Comparison of ENCODE assay signal across 16 cellular contexts in genomic region chr17:78854508-78854907, GRCh38. TPM values are rescaled to one million over a fixed set of nuclear protein-coding genes. Genes with fewer than 3 reads are reported as not detected.
DNase-seq lines count a peak whose midpoint lies in the region; ATAC-seq, FAIRE-seq and TF ChIP-seq lines count a peak whose summit lies in the region.
"Had no signal": no experiment of that assay in that cellular context is flagged by ENCODE, and none has a peak within 500 bp of the region (broad histone marks: within the 10 kb centered on the region; RNA-seq: fewer than 3 reads in every experiment).

No MANE protein-coding gene starts in this region.

- no peak for TF ChIP-seq EP300 in K562 (IDR thresholded peaks at IDR 0.05; ENCODE audit: low read length)

- POLR2A ChIA-PET in RWPE1 (lab: Yijun Ruan, JAX; ENCODE audit: low non-redundant PET) = no interaction called here
- POLR2A ChIA-PET in K562 (lab: Yijun Ruan, JAX) = interaction anchor here (0.6 to 2.0 kb wide), 4 partner anchors 11 to 61 kb away, joined by 3 to 6 read pairs (median 4); partner anchors contain the start of gene USP36

- H3K27ac ChIP-seq in RWPE1 = peak overlapping the region; percentile 30
- no peak overlapping the region for H3K27ac ChIP-seq in K562 (ENCODE audit: extremely low read depth, low read depth, low read length)
- no peak overlapping the region for H3K27ac ChIP-seq in neuronal stem cell (replicated peaks; ENCODE audit: low read length)
- H3K27ac ChIP-seq: BLaER1 treated with 17β-estradiol and CSF1 and Interleukin-3, amounts not matched to agents 10 nM and 100 nM; GM23248 had no signal

- H3K9ac ChIP-seq in K562 (ENCODE audit: insufficient read depth in 1 of 2, low read depth in 2 of 2, low read length in 2 of 2) (peak overlapping the region in 1 of 2 experiments; percentile 31; a peak in 1 of 4 replicates), neuronal stem cell (ENCODE audit: low read depth, low read length, poor library complexity) (no peak overlapping the region)
- H3K9ac ChIP-seq: BLaER1 treated with 17β-estradiol and CSF1 and Interleukin-3, amounts not matched to agents 10 nM and 100 nM; GM23248 had no signal

- in situ Hi-C loops in K562 (cut with MboI) = no loop called here

- CTCF ChIA-PET in RWPE1 (lab: Yijun Ruan, JAX) = no interaction called here
- CTCF ChIA-PET in K562 (lab: Yijun Ruan, JAX; ENCODE audit: low intra/inter-chr PET ratio) = interaction anchor here (0.5 kb wide), 1 partner anchor 569 kb away, joined by 5 read pairs; no protein-coding TSS in a partner anchor

- H3K9me3 ChIP-seq in K562 (replicated peaks; ENCODE audit: control insufficient read depth, insufficient read depth, low read depth, low read length) = no peaks in the 10 kb centered on the region
- H3K9me3 ChIP-seq in neuronal stem cell (replicated peaks in 1 of 2; ENCODE audit: control insufficient read depth in 2 of 2, insufficient read depth in 1 of 2, low read depth in 1 of 2, low read length in 2 of 2) = no peaks in the 10 kb centered on the region
- H3K9me3 ChIP-seq: BLaER1 treated with 17β-estradiol and CSF1 and Interleukin-3, amounts not matched to agents 10 nM and 100 nM; Caco-2; HAP-1 had no signal

- peak; percentile 29 for FAIRE-seq in K562 (lab: Jason Lieb, UNC)

- H3K27me3 ChIP-seq in K562 (ENCODE audit: control insufficient read depth in 2 of 2, insufficient read depth in 2 of 2, low read length in 2 of 2) (peaks cover 0 to 17% of the 10 kb centered on the region in 2 experiments; a peak in 2 of 5 replicates), neuronal stem cell (ENCODE audit: control insufficient read depth in 3 of 3, insufficient read depth in 3 of 3, low read depth in 1 of 3, low read length in 3 of 3) (no peaks in the 10 kb centered on the region)
- H3K27me3 ChIP-seq: BLaER1 treated with 17β-estradiol and CSF1 and Interleukin-3, amounts not matched to agents 10 nM and 100 nM had no signal

- H3K4me1 Mint-ChIP-seq in CD14-positive monocyte = no peaks in the 10 kb centered on the region
- H3K4me1 Mint-ChIP-seq: B cell had no signal

- peak overlapping the region; percentile 70; the same call in 1 of the 2 replicates for H3K4me2 ChIP-seq in K562 (ENCODE audit: insufficient read depth, low read length)
- no peak overlapping the region for H3K4me2 ChIP-seq in neuronal stem cell (ENCODE audit: insufficient read depth, low read length, poor library complexity, severe bottlenecking)
- H3K4me2 ChIP-seq: BLaER1 treated with 17β-estradiol and CSF1 and Interleukin-3, amounts not matched to agents 10 nM and 100 nM had no signal

- H3K36me3 ChIP-seq in K562 (ENCODE audit: control insufficient read depth, insufficient read depth, low read length) (no peaks in the 10 kb centered on the region), neuronal stem cell (replicated peaks in 1 of 2; ENCODE audit: control insufficient read depth in 2 of 2, insufficient read depth in 2 of 2, low read length in 2 of 2) (peaks cover 18 to 39% of the 10 kb centered on the region in 2 donors)
- H3K36me3 ChIP-seq: HAP-1 had no signal

- H2AFZ ChIP-seq in K562 (ENCODE audit: low read depth, low read length) = no peak overlapping the region
- H2AFZ ChIP-seq in neuronal stem cell (ENCODE audit: low read length) = no peak overlapping the region
- H2AFZ ChIP-seq: GM23248 had no signal

- H3K9me3 Mint-ChIP-seq in CD14-positive monocyte = no peaks in the 10 kb centered on the region
- H3K9me3 Mint-ChIP-seq: CD4-positive, alpha-beta T cell had no signal

- no TSS peak for BruUV-seq in K562 (replicated peaks; lab: Mats Ljungman, UMichigan)

- H2BK120ac ChIP-seq in neuronal stem cell (ENCODE audit: low read depth, low read length) = no peak overlapping the region

- H2BK15ac ChIP-seq in neuronal stem cell (ENCODE audit: low read length) = no peak overlapping the region

- H3K4ac ChIP-seq in neuronal stem cell (ENCODE audit: low read length) = no peak overlapping the region

- no peak for TF ChIP-seq RAD21 in K562 (CRISPR knock-in tag; conservative IDR thresholded peaks at IDR 0.05 in 1 of 2, IDR thresholded peaks at IDR 0.05 in 1 of 2)

- peaks cover 1 to 3% (median 2%) of the 10 kb centered on the region in 3 donors for H3K27me3 Mint-ChIP-seq in CD14-positive monocyte (ENCODE audit: low read depth in 3 of 3)
- H3K27me3 Mint-ChIP-seq: B cell; CD4-positive, alpha-beta T cell had no signal

- no peak overlapping the region for H3K23ac ChIP-seq in neuronal stem cell (ENCODE audit: low read depth, low read length, poor library complexity)

- H2BK5ac ChIP-seq in neuronal stem cell (ENCODE audit: low read length) = no peak overlapping the region

- peak overlapping the region; percentile 5 for H3K14ac ChIP-seq in neuronal stem cell (ENCODE audit: low read length)

- DNase-seq in RWPE1 (ENCODE audit: low spot score) (no peak), K562 (ENCODE audit: extremely low read depth in 1 of 4, low spot score in 3 of 4) (peak in 2 of 4 experiments; percentile 23 to 28), neuronal stem cell (ENCODE audit: low spot score) (no peak), CD14-positive monocyte (ENCODE audit: low spot score) (no peak), left cardiac atrium (no peak), GM03348 (ENCODE audit: low spot score) (no peak), Kasumi-1 (lab: John Stamatoyannopoulos, UW) (no peak)
- DNase-seq: Caco-2; CD4-positive, alpha-beta T cell; DMS79; GDM1; GM23248 had no signal

- intact Hi-C loops in K562 (cut with micrococcal nuclease) = no loop called here
- intact Hi-C loops in CD14-positive monocyte (cut with micrococcal nuclease) = no loop called here
- intact Hi-C loops in left cardiac atrium (cut with DNase I) = no loop called here

- H3K18ac ChIP-seq in neuronal stem cell (ENCODE audit: low read length) = no peak overlapping the region

- no peak overlapping the region for H2BK12ac ChIP-seq in neuronal stem cell (ENCODE audit: low read length)

- H3K4me3 ChIP-seq in K562 (no peak overlapping the region), neuronal stem cell (ENCODE audit: low read length in 2 of 2) (no peak overlapping the region)
- H3K4me3 ChIP-seq: BLaER1 treated with 17β-estradiol and CSF1 and Interleukin-3, amounts not matched to agents 10 nM and 100 nM; GM23248; HAP-1 had no signal

- WGBS in K562 (ENCODE audit: insufficient coverage, low coverage, missing lambda C conversion rate) = 3% methylated on average over 8 of the region's 9 CpGs
- WGBS in neuronal stem cell (ENCODE audit: extremely low coverage in 2 of 2, insufficient read length in 2 of 2, insufficient replicate concordance in 1 of 2), 2 donors = no CpG with 5 or more reads among the region's 9 CpGs

- H3K4me3 Mint-ChIP-seq in CD14-positive monocyte = no peak overlapping the region
- H3K4me3 Mint-ChIP-seq: B cell; CD4-positive, alpha-beta T cell had no signal

- no peak overlapping the region for H4K91ac ChIP-seq in neuronal stem cell (ENCODE audit: low read depth, low read length, poor library complexity)

- H3K27ac Mint-ChIP-seq in CD14-positive monocyte = no peak overlapping the region
- H3K27ac Mint-ChIP-seq: B cell; CD4-positive, alpha-beta T cell had no signal

- peaks cover 59 to 76% of the 10 kb centered on the region in 2 donors for H3K36me3 Mint-ChIP-seq in CD14-positive monocyte

- H2AK5ac ChIP-seq in neuronal stem cell (ENCODE audit: low read depth, low read length) = no peak overlapping the region

- peaks cover 1% of the 10 kb centered on the region for H3K79me1 ChIP-seq in neuronal stem cell (ENCODE audit: low read depth, low read length)

- TF ChIP-seq CTCF in RWPE1 (conservative IDR thresholded peaks at IDR 0.05; ENCODE audit: low read depth) = no peak
- no peak for TF ChIP-seq CTCF in K562 (IDR thresholded peaks at IDR 0.05 in 2 of 3, conservative IDR thresholded peaks at IDR 0.05 in 1 of 3; ENCODE audit: insufficient read depth in 2 of 3, low read depth in 1 of 3, low read length in 3 of 3)
- TF ChIP-seq CTCF in CD14-positive monocyte (IDR thresholded peaks at IDR 0.05) = no peak

- TF ChIP-seq POLR2A in K562 (conservative IDR thresholded peaks at IDR 0.05) = no peak

- no peaks in the 10 kb centered on the region for H4K20me1 ChIP-seq in K562 (replicated peaks; ENCODE audit: control insufficient read depth, insufficient read depth, low read length)

- peaks cover 18 to 23% of the 10 kb centered on the region in 2 experiments for H3K4me1 ChIP-seq in K562 (replicated peaks in 1 of 2; ENCODE audit: control insufficient read depth in 2 of 2, insufficient read depth in 2 of 2, low read length in 2 of 2)
- no peaks in the 10 kb centered on the region for H3K4me1 ChIP-seq in neuronal stem cell (ENCODE audit: control insufficient read depth in 2 of 2, insufficient read depth in 1 of 2, low read depth in 1 of 2, low read length in 2 of 2)
- H3K4me1 ChIP-seq: HAP-1 had no signal

- peak; percentile 47 for ATAC-seq in K562
- no peak for ATAC-seq in left cardiac atrium

- no peaks in the 10 kb centered on the region for H3K79me2 ChIP-seq in K562 (ENCODE audit: control insufficient read depth, insufficient read depth, low read length)

- no peaks in the 10 kb centered on the region for H3K9me1 ChIP-seq in K562 (ENCODE audit: control insufficient read depth, insufficient read depth, low read length)

- H4K8ac ChIP-seq in neuronal stem cell (ENCODE audit: low read depth, low read length) = no peak overlapping the region

RNA-seq across cellular contexts. Expression of gene USP36, which starts 13.9 kb away (rescaled TPM):
- total RNA-seq in K562 (2011; cell fraction: chromatin; rRNA removed; ENCODE audit: low replicate concordance) = 148 and 235 TPM in 2 replicates
- 81.9 and 95.5 TPM in 2 replicates for total RNA-seq in K562 (2011; cell fraction: nucleolus; rRNA removed)
- total RNA-seq in K562 (2011; cell fraction: nucleoplasm; rRNA removed) = 95.0 and 103 TPM in 2 replicates
- total RNA-seq in K562 (2014; rRNA removed) (15.1 and 18.3 TPM in 2 replicates), K562 (2014; rRNA removed; fragmentation: Illumina TruSeq; extraction: Trizol) (23.7 and 29.8 TPM in 2 replicates), K562 (2015; rRNA removed; fragmentation: Illumina TruSeq; extraction: Trizol) (18.5 and 20.8 TPM in 2 replicates), K562 (2021) (66.8 and 72.8 TPM in 2 replicates), left cardiac atrium (10 to 100 TPM; 28.1 to 48.1 TPM)
- polyA plus RNA-seq in K562 (2011; rRNA removed) (22.5 and 34.0 TPM in 2 replicates), K562 (2014; fragmentation: Illumina TruSeq; extraction: Trizol) (45.9 and 47.4 TPM in 2 replicates), K562 (2014; fragmentation: Nextera tagmentation; extraction: Ambion mirVana) (1 to 10 TPM; 6.4 to 8.5 TPM), K562 (2014; rRNA removed) (31.7 and 33.9 TPM in 2 replicates), CD14-positive monocyte (1 to 10 TPM; 4.4 to 6.1 TPM)
- 21.9 and 24.7 TPM in 2 replicates for polyA plus RNA-seq in K562 (2011; cell fraction: cytosol; rRNA removed)
- 99.8 and 123 TPM in 2 replicates for polyA plus RNA-seq in K562 (2011; cell fraction: nucleus; rRNA removed)
- 45.4 and 46.5 TPM in 2 replicates for polyA plus RNA-seq in K562 (2012)
- 34.2 and 37.2 TPM in 2 replicates for polyA minus RNA-seq in K562 (2011; rRNA and poly(A)+ RNA removed)
- 21.8 and 26.1 TPM in 2 replicates for polyA minus RNA-seq in K562 (2011; cell fraction: cytosol; rRNA and poly(A)+ RNA removed)
- polyA minus RNA-seq in K562 (2011; cell fraction: nucleus; rRNA and poly(A)+ RNA removed) = 26.8 and 40.4 TPM in 2 replicates
- 21.1 TPM for polyA plus RNA-seq in neuronal stem cell (2013, experiment 1 of 2)
- 23.6 TPM for polyA plus RNA-seq in neuronal stem cell (2013, experiment 2 of 2)

RNA-seq across cellular contexts. Expression of gene CEP295NL, which starts 48.5 kb away (rescaled TPM):
- total RNA-seq in K562 (2011; cell fraction: chromatin; rRNA removed; ENCODE audit: low replicate concordance) = not detected in 2 replicates
- not detected in 2 replicates for total RNA-seq in K562 (2011; cell fraction: nucleolus; rRNA removed)
- total RNA-seq in K562 (2011; cell fraction: nucleoplasm; rRNA removed) = not detected in 2 replicates
- not detected in 2 replicates for total RNA-seq in K562 (2014; rRNA removed)
- not detected in 2 replicates for total RNA-seq in K562 (2014; rRNA removed; fragmentation: Illumina TruSeq; extraction: Trizol)
- not detected in 2 replicates for total RNA-seq in K562 (2015; rRNA removed; fragmentation: Illumina TruSeq; extraction: Trizol)
- total RNA-seq in K562 (2021) = not detected in 2 replicates
- polyA plus RNA-seq in K562 (2011; rRNA removed) = not detected in 2 replicates
- polyA plus RNA-seq in K562 (2011; cell fraction: cytosol; rRNA removed) = not detected in 2 replicates
- polyA plus RNA-seq in K562 (2011; cell fraction: nucleus; rRNA removed) = not detected in 2 replicates
- polyA plus RNA-seq in K562 (2012) = not detected in 2 replicates
- polyA plus RNA-seq in K562 (2014; fragmentation: Illumina TruSeq; extraction: Trizol) = not detected in 2 replicates
- polyA plus RNA-seq in K562 (2014; fragmentation: Nextera tagmentation; extraction: Ambion mirVana) = not detected
- not detected in 2 replicates for polyA plus RNA-seq in K562 (2014; rRNA removed)
- not detected in 2 replicates for polyA minus RNA-seq in K562 (2011; rRNA and poly(A)+ RNA removed)
- polyA minus RNA-seq in K562 (2011; cell fraction: cytosol; rRNA and poly(A)+ RNA removed) = not detected in 2 replicates
- not detected in 2 replicates for polyA minus RNA-seq in K562 (2011; cell fraction: nucleus; rRNA and poly(A)+ RNA removed)
- 0.01 TPM for polyA plus RNA-seq in neuronal stem cell (2013, experiment 1 of 2)
- 0.03 TPM for polyA plus RNA-seq in neuronal stem cell (2013, experiment 2 of 2)
- under 1 TPM in 1 of 2 donors, not detected in 1; 0.38 TPM for polyA plus RNA-seq in CD14-positive monocyte
- total RNA-seq in left cardiac atrium = 1 to 10 TPM; 1.7 to 2.3 TPM
- total RNA-seq: H4 had no signal
